ENCODE assay signal across 8 cellular contexts in genomic region chr4:39706334-39706733, GRCh38. TPM values are rescaled to one million over a fixed set of nuclear protein-coding genes. Genes with fewer than 3 reads are reported as not detected.
DNase-seq lines count a peak whose midpoint lies in the region; ATAC-seq and TF ChIP-seq lines count a peak whose summit lies in the region.

No MANE protein-coding gene starts in this region.

- H3K9ac ChIP-seq in fibroblast of lung (ENCODE audit: insufficient read depth, low read length), result no peak overlapping the region

- H3K36me3 ChIP-seq in Peyer's patch (peaks cover 0 to 13% (median 0%) of the 10 kb centered on the region in 3 donors), fibroblast of lung (ENCODE audit: control insufficient read depth, insufficient read depth, low read length) (no peaks in the 10 kb centered on the region), psoas muscle (ENCODE audit: insufficient read depth in 1 of 2, low read depth in 1 of 2) (peaks cover 0 to 13% of the 10 kb centered on the region in 2 donors), uterus (no peaks in the 10 kb centered on the region)

- peak; percentile 85 to 92 (median 90) for ATAC-seq in psoas muscle
- ATAC-seq in HG02623 (IDR thresholded peaks at IDR 0.05; ENCODE audit: unreplicated experiment), result no peak
- ATAC-seq in HG03469 (IDR thresholded peaks at IDR 0.05; ENCODE audit: unreplicated experiment), result no peak

- H3K27ac ChIP-seq in Peyer's patch (no peak overlapping the region), fibroblast of lung (ENCODE audit: insufficient read depth, low read length) (peak overlapping the region; percentile 36), psoas muscle (peak overlapping the region; percentile 59), uterus (no peak overlapping the region)

- TF ChIP-seq CTCF in Peyer's patch (IDR thresholded peaks at IDR 0.05), result no peak
- no peak for TF ChIP-seq CTCF in fibroblast of lung (conservative IDR thresholded peaks at IDR 0.05 in 1 of 2, IDR thresholded peaks at IDR 0.05 in 1 of 2; ENCODE audit: low read depth in 1 of 2, low read length in 2 of 2)
- TF ChIP-seq CTCF in psoas muscle (IDR thresholded peaks at IDR 0.05), result no peak
- no peak for TF ChIP-seq CTCF in uterus (IDR thresholded peaks at IDR 0.05)

- DNase-seq in EL, result peak; percentile 92
- peak in 2 of 3 donors; percentile 54 to 56 for DNase-seq in Peyer's patch
- DNase-seq in fibroblast of lung (ENCODE audit: low read depth in 2 of 2), result peak; percentile 81 to 88
- DNase-seq in psoas muscle, result peak; percentile 45 to 73
- no peak for DNase-seq in uterus
- DNase-seq in NCI-H1417 (lab: John Stamatoyannopoulos, UW), result no peak

- H3K27me3 ChIP-seq in Peyer's patch (no peaks in the 10 kb centered on the region), fibroblast of lung (ENCODE audit: control insufficient read depth, insufficient read depth, low read length) (no peaks in the 10 kb centered on the region), psoas muscle (ENCODE audit: insufficient read depth in 3 of 3, low read length in 2 of 3) (no peaks in the 10 kb centered on the region), uterus (no peaks in the 10 kb centered on the region)

- peaks cover 0 to 22% (median 0%) of the 10 kb centered on the region in 4 donors for H3K4me1 ChIP-seq in Peyer's patch
- peaks cover 2% of the 10 kb centered on the region for H3K4me1 ChIP-seq in fibroblast of lung (ENCODE audit: control insufficient read depth, extremely low read depth, insufficient read depth, low read length)
- H3K4me1 ChIP-seq in psoas muscle, result peaks cover 35% of the 10 kb centered on the region
- no peaks in the 10 kb centered on the region for H3K4me1 ChIP-seq in uterus

- WGBS in psoas muscle, 3 donors, result 50 to 67% (median 54%) methylated on average over 6 of the region's 6 CpGs

- H2AFZ ChIP-seq in fibroblast of lung (ENCODE audit: low read length), result no peak overlapping the region

- no peak overlapping the region for H3K4me2 ChIP-seq in fibroblast of lung (ENCODE audit: extremely low read depth, insufficient read depth, low read length)

- intact Hi-C loops in psoas muscle (cut with DNase I) (no loop called here), uterus (cut with DNase I; ENCODE audit: low total_unique reads) (no loop called here)

- peaks cover 94% of the 10 kb centered on the region for H3K79me2 ChIP-seq in fibroblast of lung (ENCODE audit: control insufficient read depth, insufficient read depth, low read length)

- H3K4me3 ChIP-seq in Peyer's patch (no peak overlapping the region), fibroblast of lung (replicated peaks in 1 of 4; ENCODE audit: control extremely low read depth in 1 of 4, insufficient read depth in 1 of 4, low read depth in 3 of 4, low read length in 4 of 4) (no peak overlapping the region), psoas muscle (no peak overlapping the region), uterus (no peak overlapping the region)

- H4K20me1 ChIP-seq in fibroblast of lung (ENCODE audit: control insufficient read depth, extremely low read depth, insufficient read depth, low read length), result peaks cover 1% of the 10 kb centered on the region

- TF ChIP-seq POLR2A in Peyer's patch (IDR thresholded peaks at IDR 0.05) (no peak), uterus (IDR thresholded peaks at IDR 0.05) (no peak)

- H3K9me3 ChIP-seq in Peyer's patch (no peaks in the 10 kb centered on the region), fibroblast of lung (ENCODE audit: control insufficient read depth, insufficient read depth, low read depth, low read length) (no peaks in the 10 kb centered on the region), psoas muscle (no peaks in the 10 kb centered on the region), uterus (no peaks in the 10 kb centered on the region)

RNA-seq across cellular contexts. Expression of gene UBE2K, which starts 8.4 kb away (rescaled TPM):
- total RNA-seq in Peyer's patch (10 to 100 TPM; 18.4 to 38.8 (median 26.1) TPM), fibroblast of lung (12.8 and 15.0 TPM in 2 replicates), psoas muscle (10 to 100 TPM; 45.9 to 75.9 (median 61.5) TPM), uterus (100 to 1,000 TPM in 1 of 4 donors, 10 to 100 TPM in 3; 38.8 to 142 (median 61.5) TPM)
- polyA plus RNA-seq in fibroblast of lung (121 and 122 TPM in 2 replicates), psoas muscle (10 to 100 TPM; 24.5 to 69.1 (median 39.1) TPM)
- 131 and 137 TPM in 2 replicates for polyA plus RNA-seq in fibroblast of lung (2012)
- polyA minus RNA-seq in fibroblast of lung (ENCODE audit: low replicate concordance), result 15.6 and 22.5 TPM in 2 replicates

Comparison
In these comparisons a context has a peak if more than half of its experiments do, and no peak if none do; other contexts are left out.
1. DNase-seq: peak in EL (single experiment), Peyer's patch (2 of 3), fibroblast of lung (2 of 2) and psoas muscle (2 of 2); none in uterus (0 of 2) and NCI-H1417 (0 of 3).
2. H3K27ac ChIP-seq: peak in fibroblast of lung (single experiment) and psoas muscle (single experiment); none in Peyer's patch (0 of 4) and uterus (0 of 2).
3. ATAC-seq: peak in psoas muscle (4 of 4); none in HG02623 (single experiment) and HG03469 (single experiment).